Comparison of ENCODE assay signal across 20 cellular contexts in genomic region chr22:28381427-28382167, GRCh38.
DNase-seq lines count a peak whose midpoint lies in the region; ATAC-seq and TF ChIP-seq lines count a peak whose summit lies in the region.
"Had no signal": no experiment of that assay in that cellular context is flagged by ENCODE, and none has a peak within 500 bp of the region (broad histone marks: within the 10 kb centered on the region; RNA-seq: fewer than 3 reads in every experiment).

No MANE protein-coding gene starts in this region.

- in situ Hi-C loops in GM23248 (cut with MboI), result no loop called here

- no peak overlapping the region for H3K4me3 Mint-ChIP-seq in type B pancreatic cell
- H3K4me3 Mint-ChIP-seq: activated B cell treated with CpG ODN at 0.5 μM for 24 hours; activated CD8-positive, alpha-beta T cell treated with anti-CD3 and anti-CD28 coated beads for 36 hours; activated T-helper 17 cell treated with anti-CD3 and anti-CD28 coated beads, Interleukin-2, amount 50 U/mL, for 72 hours; CD4-positive, alpha-beta T cell had no signal

- 0 out of 4 replicates have a peak, but pooled peaks of 1 of the 2 experiments have one; percentile 19 for TF ChIP-seq EP300 in SK-N-SH (IDR thresholded peaks at IDR 0.05; ENCODE audit: borderline replicate concordance in 1 of 2, low read depth in 1 of 2, low read length in 1 of 2)

- no peak overlapping the region for H3K9ac ChIP-seq in GM23248
- no peak overlapping the region for H3K9ac ChIP-seq in SK-N-SH

- peak overlapping the region; percentile 53 for H3K4me2 ChIP-seq in GM23248 (ENCODE audit: unreplicated experiment)
- peak overlapping the region; percentile 66 for H3K4me2 ChIP-seq in SK-N-SH

- peaks cover 25% of the 10 kb centered on the region for H3K4me1 ChIP-seq in GM23248 (ENCODE audit: insufficient read depth)
- peaks cover 11 to 21% of the 10 kb centered on the region in 2 experiments; a peak in 3 of 4 replicates for H3K4me1 ChIP-seq in SK-N-SH (ENCODE audit: control insufficient read depth in 1 of 2, insufficient read depth in 2 of 2, low read depth in 1 of 2, low read length in 1 of 2)

- H3K27ac ChIP-seq in GM23248, result peak overlapping the region; percentile 17; the same call in 1 of the 2 replicates
- peak overlapping the region; percentile 67 to 71 for H3K27ac ChIP-seq in SK-N-SH (ENCODE audit: low read depth in 2 of 2, low read length in 1 of 2)
- H3K27ac ChIP-seq: gastrocnemius medialis, suprapubic skin had no signal

- no peak for TF ChIP-seq RAD21 in SK-N-SH (IDR thresholded peaks at IDR 0.05; ENCODE audit: low read length)

- TF ChIP-seq CTCF in SK-N-SH (IDR thresholded peaks at IDR 0.05) (no peak), type B pancreatic cell (conservative IDR thresholded peaks at IDR 0.05) (no peak), GM10266 (IDR thresholded peaks at IDR 0.05; ENCODE audit: control insufficient read depth, insufficient read depth, low read depth, missing control alignments) (no peak)

- POLR2A ChIA-PET in SK-N-SH (lab: Yijun Ruan, JAX), result no interaction called here

- DNase-seq in GM23248, result peak; percentile 56
- DNase-seq in SK-N-SH, result no peak
- DNase-seq in fibroblast of the conjunctiva (ENCODE audit: low read depth), result peak; percentile 31
- DNase-seq in type B pancreatic cell (ENCODE audit: extremely low spot score, unreplicated experiment), result no peak
- no peak for DNase-seq in left colon
- no peak for DNase-seq in NCI-H187 treated with DMSO at 0.1 percent for 48 hours (lab: John Stamatoyannopoulos, UW)
- no peak for DNase-seq in GM10266 (ENCODE audit: extremely low spot score)
- DNase-seq: activated B cell treated with CpG ODN at 0.5 μM for 24 hours; activated CD8-positive, alpha-beta T cell treated with anti-CD3 and anti-CD28 coated beads for 36 hours; CD4-positive, alpha-beta T cell; DND-41; gastrocnemius medialis; NCI-H1417 treated with DMSO at 0.1 percent for 48 hours; ovary; Right ventricle myocardium superior; stimulated activated CD4-positive, alpha-beta T cell treated with anti-CD3 and anti-CD28 coated beads, Interleukin-4, amount 100 ng/mL, for 1 hour; T-helper 2 cell had no signal

- H3K9me3 ChIP-seq in GM23248 (ENCODE audit: low read depth) (no peaks in the 10 kb centered on the region), SK-N-SH (no peaks in the 10 kb centered on the region)
- H3K9me3 ChIP-seq: gastrocnemius medialis, ovary, suprapubic skin had no signal

- H3K27me3 Mint-ChIP-seq in type B pancreatic cell, result no peaks in the 10 kb centered on the region
- H3K27me3 Mint-ChIP-seq: activated B cell treated with CpG ODN at 0.5 μM for 24 hours; activated CD8-positive, alpha-beta T cell treated with anti-CD3 and anti-CD28 coated beads for 36 hours; activated T-helper 17 cell treated with anti-CD3 and anti-CD28 coated beads, Interleukin-2, amount 50 U/mL, for 72 hours; CD4-positive, alpha-beta T cell had no signal

- CTCF ChIA-PET in SK-N-SH (lab: Yijun Ruan, JAX), result interaction anchor here (0.6 to 1.3 kb wide), 2 partner anchors 11 to 26 kb away, joined by 3 to 4 read pairs; no protein-coding TSS in a partner anchor

- peak overlapping the region; percentile 0 for H3K27ac Mint-ChIP-seq in type B pancreatic cell
- H3K27ac Mint-ChIP-seq: activated B cell treated with CpG ODN at 0.5 μM for 24 hours; activated CD8-positive, alpha-beta T cell treated with anti-CD3 and anti-CD28 coated beads for 36 hours; activated T-helper 17 cell treated with anti-CD3 and anti-CD28 coated beads, Interleukin-2, amount 50 U/mL, for 72 hours; CD4-positive, alpha-beta T cell had no signal

- no peaks in the 10 kb centered on the region for H4K20me1 ChIP-seq in GM23248 (ENCODE audit: insufficient read depth)
- H4K20me1 ChIP-seq in SK-N-SH (ENCODE audit: insufficient read depth), result no peaks in the 10 kb centered on the region

- no peaks in the 10 kb centered on the region for H3K27me3 ChIP-seq in GM23248 (replicated peaks; ENCODE audit: insufficient read depth)
- H3K27me3 ChIP-seq in SK-N-SH (ENCODE audit: insufficient read depth), result no peaks in the 10 kb centered on the region
- H3K27me3 ChIP-seq: gastrocnemius medialis, ovary, suprapubic skin had no signal

- H3F3A ChIP-seq in GM23248 (ENCODE audit: insufficient read depth), result peaks cover 24% of the 10 kb centered on the region
- H3F3A ChIP-seq in SK-N-SH (replicated peaks; ENCODE audit: insufficient read depth), result peaks cover 26% of the 10 kb centered on the region

- no peaks in the 10 kb centered on the region for H3K9me3 Mint-ChIP-seq in type B pancreatic cell
- H3K9me3 Mint-ChIP-seq: activated B cell treated with CpG ODN at 0.5 μM for 24 hours; activated T-helper 17 cell treated with anti-CD3 and anti-CD28 coated beads, Interleukin-2, amount 50 U/mL, for 72 hours; CD4-positive, alpha-beta T cell had no signal

- H3K4me3 ChIP-seq in GM23248 (peak overlapping the region; percentile 38), SK-N-SH (ENCODE audit: low read depth in 2 of 2, low read length in 1 of 2) (0 out of 4 replicates have a peak overlapping the region, but pooled peaks of 1 of the 2 experiments have one; percentile 11)
- H3K4me3 ChIP-seq: gastrocnemius medialis, ovary, suprapubic skin had no signal

- peaks cover 13% of the 10 kb centered on the region for H3K36me3 Mint-ChIP-seq in type B pancreatic cell

- intact Hi-C loops in left colon (cut with DNase I, micrococcal nuclease), result no loop called here

- no peak for ATAC-seq in left colon
- ATAC-seq: activated CD8-positive, alpha-beta T cell treated with anti-CD3 and anti-CD28 coated beads for 36 hours; activated T-helper 17 cell treated with anti-CD3 and anti-CD28 coated beads, Interleukin-2, amount 50 U/mL, for 72 hours; gastrocnemius medialis; sciatic nerve had no signal

- H3K79me2 ChIP-seq in GM23248 (ENCODE audit: insufficient read depth) (peaks cover 61% of the 10 kb centered on the region), SK-N-SH (ENCODE audit: insufficient read depth) (peaks cover 15% of the 10 kb centered on the region)

- H3K36me3 ChIP-seq in GM23248 (ENCODE audit: low read depth) (no peaks in the 10 kb centered on the region), SK-N-SH (replicated peaks in 1 of 2; ENCODE audit: control insufficient read depth in 1 of 2, insufficient read depth in 2 of 2, low read length in 1 of 2) (no peaks in the 10 kb centered on the region)
- H3K36me3 ChIP-seq: gastrocnemius medialis, ovary, suprapubic skin had no signal

- H3K4me1 Mint-ChIP-seq in type B pancreatic cell (ENCODE audit: unreplicated experiment), result peaks cover 5% of the 10 kb centered on the region
- H3K4me1 Mint-ChIP-seq: activated B cell treated with CpG ODN at 0.5 μM for 24 hours; activated T-helper 17 cell treated with anti-CD3 and anti-CD28 coated beads, Interleukin-2, amount 50 U/mL, for 72 hours had no signal

- H2AFZ ChIP-seq in GM23248 (no peak overlapping the region), SK-N-SH (ENCODE audit: low read depth) (no peak overlapping the region)

- 0 out of 2 replicates have a peak, but pooled peaks cover 6% of the 10 kb centered on the region for H3K9me2 ChIP-seq in GM23248 (ENCODE audit: insufficient read depth)
- no peaks in the 10 kb centered on the region for H3K9me2 ChIP-seq in SK-N-SH

- whole genome bisulfite sequencing in GM23248 (ENCODE audit: low coverage in 1 of 2, low lambda C conversion rate in 2 of 2, missing lambda C conversion rate in 2 of 2), 2 experiments, result 23 to 25% methylated on average over 3 of the region's 3 CpGs
- WGBS in SK-N-SH (ENCODE audit: low lambda C conversion rate), result 13% methylated on average over 3 of the region's 3 CpGs

TF ChIP-seq in SK-N-SH, 30 proteins besides CTCF, POLR2A, EP300 and RAD21 (continues in another document):
- TF ChIP-seq TEAD4 (IDR thresholded peaks at IDR 0.05; ENCODE audit: borderline replicate concordance, insufficient read depth) (peak; percentile 38; the same call in 1 of the 2 replicates), SIN3A (IDR thresholded peaks at IDR 0.05; ENCODE audit: borderline replicate concordance, low read depth, low read length) (no peak), FOXM1 (IDR thresholded peaks at IDR 0.05; ENCODE audit: low read depth) (no peak), GABPA (IDR thresholded peaks at IDR 0.05; ENCODE audit: low read depth) (no peak), TCF12 (IDR thresholded peaks at IDR 0.05) (peak; percentile 22; the same call in 1 of the 2 replicates), FOSL2 (IDR thresholded peaks at IDR 0.05; ENCODE audit: borderline replicate concordance, low read depth) (peak; percentile 42; the same call in 1 of the 2 replicates), MEF2A (IDR thresholded peaks at IDR 0.05; ENCODE audit: borderline replicate concordance, low read depth) (peak; percentile 20; the same call in 1 of the 2 replicates), RCOR1 (IDR thresholded peaks at IDR 0.05; ENCODE audit: low read length) (no peak), CHD2 (IDR thresholded peaks at IDR 0.05; ENCODE audit: low read length, partially characterized antibody) (no peak), NFIC (IDR thresholded peaks at IDR 0.05; ENCODE audit: borderline replicate concordance) (peak; percentile 57; the same call in 1 of the 2 replicates), GATA2 (CRISPR knock-in tag; IDR thresholded peaks at IDR 0.05) (peak; percentile 43)
- TF ChIP-seq, protein P1, sequence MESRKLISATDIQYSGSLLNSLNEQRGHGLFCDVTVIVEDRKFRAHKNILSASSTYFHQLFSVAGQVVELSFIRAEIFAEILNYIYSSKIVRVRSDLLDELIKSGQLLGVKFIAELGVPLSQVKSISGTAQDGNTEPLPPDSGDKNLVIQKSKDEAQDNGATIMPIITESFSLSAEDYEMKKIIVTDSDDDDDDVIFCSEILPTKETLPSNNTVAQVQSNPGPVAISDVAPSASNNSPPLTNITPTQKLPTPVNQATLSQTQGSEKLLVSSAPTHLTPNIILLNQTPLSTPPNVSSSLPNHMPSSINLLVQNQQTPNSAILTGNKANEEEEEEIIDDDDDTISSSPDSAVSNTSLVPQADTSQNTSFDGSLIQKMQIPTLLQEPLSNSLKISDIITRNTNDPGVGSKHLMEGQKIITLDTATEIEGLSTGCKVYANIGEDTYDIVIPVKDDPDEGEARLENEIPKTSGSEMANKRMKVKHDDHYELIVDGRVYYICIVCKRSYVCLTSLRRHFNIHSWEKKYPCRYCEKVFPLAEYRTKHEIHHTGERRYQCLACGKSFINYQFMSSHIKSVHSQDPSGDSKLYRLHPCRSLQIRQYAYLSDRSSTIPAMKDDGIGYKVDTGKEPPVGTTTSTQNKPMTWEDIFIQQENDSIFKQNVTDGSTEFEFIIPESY (IDR thresholded peaks at IDR 0.05; ENCODE audit: borderline replicate concordance, low read depth), result no peak
- TF ChIP-seq, protein P2, sequence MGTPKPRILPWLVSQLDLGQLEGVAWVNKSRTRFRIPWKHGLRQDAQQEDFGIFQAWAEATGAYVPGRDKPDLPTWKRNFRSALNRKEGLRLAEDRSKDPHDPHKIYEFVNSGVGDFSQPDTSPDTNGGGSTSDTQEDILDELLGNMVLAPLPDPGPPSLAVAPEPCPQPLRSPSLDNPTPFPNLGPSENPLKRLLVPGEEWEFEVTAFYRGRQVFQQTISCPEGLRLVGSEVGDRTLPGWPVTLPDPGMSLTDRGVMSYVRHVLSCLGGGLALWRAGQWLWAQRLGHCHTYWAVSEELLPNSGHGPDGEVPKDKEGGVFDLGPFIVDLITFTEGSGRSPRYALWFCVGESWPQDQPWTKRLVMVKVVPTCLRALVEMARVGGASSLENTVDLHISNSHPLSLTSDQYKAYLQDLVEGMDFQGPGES (IDR thresholded peaks at IDR 0.05; ENCODE audit: low read depth, low read length), result no peak

Comparison
In these comparisons a context has a peak if more than half of its experiments do, and no peak if none do; other contexts are left out.
1. DNase-seq: peak in GM23248 (single experiment) and fibroblast of the conjunctiva (single experiment); none in SK-N-SH (single experiment), type B pancreatic cell (single experiment), left colon (0 of 2), NCI-H187 treated with DMSO at 0.1 percent for 48 hours (single experiment) and GM10266 (single experiment).